27 cellular contexts compared by ENCODE assay signal in genomic region chr4:34854451-34854850, GRCh38.
"Had no signal": no experiment of that assay in that cellular context is flagged by ENCODE, and none has a peak within 500 bp of the region (broad histone marks: within the 10 kb centered on the region; RNA-seq: fewer than 3 reads in every experiment).

No MANE protein-coding gene starts in this region.

- H3K4me1 ChIP-seq: esophagus squamous epithelium, gastroesophageal sphincter, heart right ventricle, lower lobe of right lung had no signal

- H3K27ac ChIP-seq: coronary artery, dorsolateral prefrontal cortex, epithelial cell of prostate, esophagus squamous epithelium, gastroesophageal sphincter, heart right ventricle, lower lobe of right lung had no signal

- H3K4me3 ChIP-seq: coronary artery, dorsolateral prefrontal cortex, esophagus squamous epithelium, gastroesophageal sphincter, heart right ventricle, lower lobe of right lung, mucosa of descending colon had no signal

- H3K9me3 ChIP-seq: esophagus squamous epithelium, gastroesophageal sphincter, heart right ventricle, lower lobe of right lung had no signal

- DNase-seq: cerebellar nuclear complex; dermis blood vessel endothelial cell; dorsolateral prefrontal cortex; effector CD4-positive, alpha-beta T cell; effector memory CD4-positive, alpha-beta T cell; erythroblast; esophagus squamous epithelium; foreskin fibroblast; foreskin melanocyte; glutamatergic neuron; head of caudate nucleus; heart right ventricle; hippocampal formation; kidney; kidney glomerular epithelial cell; left colon; left ventricle myocardium superior; lower lobe of right lung; mesenchymal stem cell; mucosa of descending colon had no signal

- H3K36me3 ChIP-seq: esophagus squamous epithelium, gastroesophageal sphincter, heart right ventricle, lower lobe of right lung had no signal

- H3K27me3 ChIP-seq: esophagus squamous epithelium, gastroesophageal sphincter, heart right ventricle had no signal

- H3K4me1 Mint-ChIP-seq: central memory CD8-positive, alpha-beta T cell had no signal

- H3K9me3 Mint-ChIP-seq: mesothelial cell of epicardium had no signal

- H3K27me3 Mint-ChIP-seq: central memory CD8-positive, alpha-beta T cell had no signal

- H3K27ac Mint-ChIP-seq: mesothelial cell of epicardium had no signal

- ATAC-seq: esophagus mucosa, gastroesophageal sphincter, heart right ventricle, left colon, left lobe of liver, left ventricle myocardium superior, lower lobe of right lung, mucosa of descending colon had no signal

- H3K4me3 Mint-ChIP-seq: central memory CD8-positive, alpha-beta T cell; mesothelial cell of epicardium had no signal
